ENCODE assay signal across 17 cellular contexts in the genomic region with DNA sequence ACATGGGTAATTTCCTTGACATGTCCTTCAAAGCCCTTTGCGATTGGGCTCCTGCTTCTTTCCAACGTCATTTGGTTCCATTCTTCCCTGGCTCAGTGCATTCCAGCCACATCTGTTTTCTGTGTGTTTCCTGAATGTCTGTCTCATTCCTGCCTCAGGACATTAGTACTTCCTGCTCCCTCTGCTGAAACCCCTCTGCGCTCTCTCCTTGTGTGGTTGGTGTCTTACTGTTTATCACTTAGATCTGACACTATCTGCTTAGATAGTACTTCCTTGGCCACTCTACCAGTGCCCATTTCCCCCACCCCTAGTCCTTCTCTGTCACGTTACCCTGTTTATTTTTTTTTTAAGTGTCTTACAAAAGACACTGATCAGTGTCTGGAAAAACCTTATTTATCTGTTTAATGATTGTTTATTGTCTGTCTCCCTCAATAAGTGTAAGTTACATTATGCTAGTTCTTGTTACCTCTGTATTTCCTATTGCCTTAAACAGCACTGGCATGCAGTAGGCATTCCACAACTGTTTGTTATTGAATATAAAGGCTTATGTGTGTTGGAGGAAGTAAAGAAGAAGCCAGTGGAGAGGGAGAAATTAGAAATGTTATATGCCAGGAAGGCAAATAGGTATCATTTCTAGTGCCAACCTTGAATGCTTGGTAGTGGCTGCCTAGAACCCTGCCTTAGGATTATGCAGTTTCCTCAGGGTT. TPM values are rescaled to one million over a fixed set of nuclear protein-coding genes. Genes with fewer than 3 reads are reported as not detected.
DNase-seq lines count a peak whose midpoint lies in the region; ATAC-seq and TF ChIP-seq lines count a peak whose summit lies in the region.
"Had no signal": no experiment of that assay in that cellular context is flagged by ENCODE, and none has a peak within 500 bp of the region (broad histone marks: within the 10 kb centered on the region; RNA-seq: fewer than 3 reads in every experiment).

No MANE protein-coding gene starts in this region.

- no peaks in the 10 kb centered on the region for H3K27me3 Mint-ChIP-seq in T-cell
- no peaks in the 10 kb centered on the region for H3K27me3 Mint-ChIP-seq in activated CD4-positive, alpha-beta T cell treated with anti-CD3 and anti-CD28 coated beads, Interleukin-2, amount 10 ng/mL, durations not matched to agents 7 days and 5 days
- H3K27me3 Mint-ChIP-seq: CD4-positive, CD25-positive, alpha-beta regulatory T cell had no signal

- peaks cover 9 to 22% (median 19%) of the 10 kb centered on the region in 3 donors for H3K9me3 Mint-ChIP-seq in T-cell
- H3K9me3 Mint-ChIP-seq in activated CD4-positive, alpha-beta T cell treated with anti-CD3 and anti-CD28 coated beads, Interleukin-2, amount 10 ng/mL, durations not matched to agents 7 days and 5 days = peaks cover 25% of the 10 kb centered on the region

- peak overlapping the region; percentile 67 for H3K27ac ChIP-seq in psoas muscle
- H3K27ac ChIP-seq: suprapubic skin had no signal

- intact Hi-C loops in psoas muscle (cut with DNase I) = loop anchor here in 1 of 2 donors (5.0 kb wide), 1 partner anchor 308 kb away; no protein-coding TSS in a partner anchor

- DNase-seq in EL = peak; percentile 82
- DNase-seq in T-cell = no peak
- peak; percentile 54 for DNase-seq in foreskin melanocyte
- no peak for DNase-seq in psoas muscle
- DNase-seq in medulla oblongata (ENCODE audit: extremely low spot score) = no peak
- no peak for DNase-seq in activated CD4-positive, alpha-beta T cell treated with anti-CD3 and anti-CD28 coated beads, Interleukin-2, amount 10 ng/mL, durations not matched to agents 7 days and 5 days
- DNase-seq in AG20443 (ENCODE audit: low spot score) = no peak
- DNase-seq: activated naive CD4-positive, alpha-beta T cell treated with anti-CD3 and anti-CD28 coated beads, Interleukin-2, amount 50 U/mL, for 16 hours; activated T-cell treated with anti-CD3 and anti-CD28 coated beads, Interleukin-2, amount 50 U/mL, for 48 hours; CD4-positive, CD25-positive, alpha-beta regulatory T cell; DMS53; endodermal cell; H7; heart left ventricle had no signal

- H3K4me3 Mint-ChIP-seq in T-cell = no peak overlapping the region
- H3K4me3 Mint-ChIP-seq in activated CD4-positive, alpha-beta T cell treated with anti-CD3 and anti-CD28 coated beads, Interleukin-2, amount 10 ng/mL, durations not matched to agents 7 days and 5 days = no peak overlapping the region
- H3K4me3 Mint-ChIP-seq: CD4-positive, CD25-positive, alpha-beta regulatory T cell; endodermal cell had no signal

- H3K36me3 ChIP-seq in psoas muscle (ENCODE audit: insufficient read depth in 1 of 2, low read depth in 1 of 2) = no peaks in the 10 kb centered on the region
- H3K36me3 ChIP-seq: suprapubic skin had no signal

- H3K27ac Mint-ChIP-seq in T-cell = peak overlapping the region; percentile 21 to 65
- no peak overlapping the region for H3K27ac Mint-ChIP-seq in activated CD4-positive, alpha-beta T cell treated with anti-CD3 and anti-CD28 coated beads, Interleukin-2, amount 10 ng/mL, durations not matched to agents 7 days and 5 days
- H3K27ac Mint-ChIP-seq: endodermal cell had no signal

- no peaks in the 10 kb centered on the region for H3K27me3 ChIP-seq in psoas muscle (ENCODE audit: insufficient read depth in 3 of 3, low read length in 2 of 3)
- H3K27me3 ChIP-seq: heart left ventricle, suprapubic skin had no signal

- 59 to 67% (median 60%) methylated on average over 4 of the region's 4 CpGs for WGBS in psoas muscle, 3 donors

- peaks cover 4% of the 10 kb centered on the region for H3K9me3 ChIP-seq in psoas muscle

- TF ChIP-seq CTCF in psoas muscle (IDR thresholded peaks at IDR 0.05) = no peak

- POLR2A ChIA-PET in T-cell (lab: Charles Lee) = no interaction called here
- POLR2A ChIA-PET in activated CD4-positive, alpha-beta T cell treated with anti-CD3 and anti-CD28 coated beads, Interleukin-2, amount 10 ng/mL, durations not matched to agents 7 days and 5 days (lab: Charles Lee) = no interaction called here

- H3K4me3 ChIP-seq in psoas muscle = no peak overlapping the region
- H3K4me3 ChIP-seq: heart left ventricle, suprapubic skin had no signal

- ATAC-seq in T-cell (replicated peaks in 1 of 4) (no peak), psoas muscle (no peak), GM19035 (IDR thresholded peaks at IDR 0.05; ENCODE audit: unreplicated experiment) (no peak)
- ATAC-seq: activated CD4-positive, CD25-positive, alpha-beta regulatory T cell treated with anti-CD3 and anti-CD28 coated beads, Interleukin-2, amount 50 U/mL, for 24 hours; heart left ventricle had no signal

- H3K36me3 Mint-ChIP-seq in T-cell = peaks cover 55% of the 10 kb centered on the region
- H3K36me3 Mint-ChIP-seq in activated CD4-positive, alpha-beta T cell treated with anti-CD3 and anti-CD28 coated beads, Interleukin-2, amount 10 ng/mL, durations not matched to agents 7 days and 5 days (ENCODE audit: low read depth) = peaks cover 47% of the 10 kb centered on the region

- H3K4me1 ChIP-seq in psoas muscle = peaks cover 36% of the 10 kb centered on the region

- CTCF ChIA-PET in T-cell (lab: Charles Lee) = no interaction called here
- CTCF ChIA-PET in activated CD4-positive, alpha-beta T cell treated with anti-CD3 and anti-CD28 coated beads, Interleukin-2, amount 10 ng/mL, durations not matched to agents 7 days and 5 days (lab: Charles Lee) = no interaction called here

- H3K4me1 Mint-ChIP-seq in T-cell = peaks cover 41 to 47% (median 45%) of the 10 kb centered on the region in 3 donors
- peaks cover 14% of the 10 kb centered on the region for H3K4me1 Mint-ChIP-seq in activated CD4-positive, alpha-beta T cell treated with anti-CD3 and anti-CD28 coated beads, Interleukin-2, amount 10 ng/mL, durations not matched to agents 7 days and 5 days
- H3K4me1 Mint-ChIP-seq: endodermal cell had no signal

RNA-seq across cellular contexts. Expression of a gene that starts 21.5 kb away (rescaled TPM):
- total RNA-seq in T-cell (100 to 1,000 TPM; 104 to 138 (median 120) TPM), psoas muscle (10 to 100 TPM; 11.0 to 46.4 (median 21.5) TPM)
- polyA plus RNA-seq in psoas muscle = 10 to 100 TPM in 1 of 3 donors, 1 to 10 TPM in 2; 2.8 to 10.2 (median 4.6) TPM
- total RNA-seq in activated CD4-positive, alpha-beta T cell treated with anti-CD3 and anti-CD28 coated beads, Interleukin-2, amount 10 ng/mL, durations not matched to agents 7 days and 5 days = 10 to 100 TPM; 66.4 to 69.8 TPM

Comparison
In these comparisons a context has a peak if more than half of its experiments do, and no peak if none do; other contexts are left out.
1. DNase-seq: peak in EL (single experiment) and foreskin melanocyte (single experiment); none in T-cell (0 of 34), psoas muscle (0 of 2), medulla oblongata (single experiment), activated CD4-positive, alpha-beta T cell treated with anti-CD3 and anti-CD28 coated beads, Interleukin-2, amount 10 ng/mL, durations not matched to agents 7 days and 5 days (single experiment) and AG20443 (single experiment).